8 cellular contexts compared by ENCODE assay signal in the genomic region with DNA sequence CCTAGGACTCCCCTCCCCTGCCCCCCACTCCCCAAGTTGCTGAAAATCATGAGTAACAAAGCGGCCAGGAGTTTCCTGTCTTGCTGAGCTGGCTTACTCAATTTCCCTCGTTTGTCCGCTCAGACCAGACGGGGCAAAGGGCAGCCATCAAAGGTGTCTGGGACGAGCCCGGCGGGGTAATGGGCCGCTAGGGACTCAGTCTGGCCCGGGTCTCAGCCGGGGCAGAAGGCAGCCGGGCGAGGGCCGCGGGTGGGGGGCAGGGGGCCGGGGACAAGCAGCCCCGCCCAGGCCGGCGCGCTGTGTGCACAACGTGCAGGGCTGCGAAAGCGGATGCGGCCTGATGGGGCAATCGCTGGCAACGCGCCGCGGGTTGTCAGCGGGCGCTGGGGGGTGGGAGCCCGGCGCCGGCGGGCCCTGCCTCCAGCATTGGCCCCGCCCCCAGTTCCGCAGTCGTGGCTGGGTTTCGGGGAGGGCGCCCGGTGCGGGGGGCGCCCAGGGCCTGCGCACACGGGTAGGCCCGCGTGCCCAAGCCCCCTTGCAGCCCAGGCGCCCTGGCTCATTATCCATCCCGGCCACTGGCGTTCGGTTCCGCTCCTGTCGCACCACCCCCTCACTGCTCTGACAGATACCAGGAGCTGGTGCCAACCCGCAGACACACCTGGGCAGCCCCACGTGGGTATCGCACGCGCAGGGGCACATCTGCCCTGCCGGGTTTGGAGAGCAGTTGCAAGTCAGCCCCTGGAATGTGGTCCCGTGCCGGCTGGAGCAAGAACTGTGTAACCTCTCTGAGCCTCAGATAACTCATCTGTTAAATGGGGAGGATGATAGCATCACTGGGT. TPM values are rescaled to one million over a fixed set of nuclear protein-coding genes. Genes with fewer than 3 reads are reported as not detected.
DNase-seq lines count a peak whose midpoint lies in the region; ATAC-seq and TF ChIP-seq lines count a peak whose summit lies in the region.

No MANE protein-coding gene starts in this region.

- CTCF ChIA-PET in A673 (lab: Charles Lee), result interaction anchor here (0.6 to 1.0 kb wide), 3 partner anchors 16 to 889 kb away, joined by 11 to 23 read pairs (median 14); no protein-coding TSS in a partner anchor

- DNase-seq in A673 (ENCODE audit: low spot score) (peak; percentile 93), NCI-H2227 (lab: John Stamatoyannopoulos, UW; ENCODE audit: unreplicated experiment) (peak; percentile 75), right lobe of liver (peak; percentile 97 to 98 (median 97))
- DNase-seq in activated CD4-positive, alpha-beta T cell treated with anti-CD3 and anti-CD28 coated beads, Interleukin-2, amount 10 ng/mL, durations not matched to agents 24 days and 14 days, result peak; percentile 96
- peak; percentile 86 to 88 for DNase-seq in stimulated activated CD4-positive, alpha-beta T cell treated with anti-CD3 and anti-CD28 coated beads, Interleukin-4, amount 100 ng/mL, for 4 hours

- no peak for TF ChIP-seq CTCF in A673 (conservative IDR thresholded peaks at IDR 0.05; ENCODE audit: low read depth, low read length)
- no peak for TF ChIP-seq CTCF in right lobe of liver (IDR thresholded peaks at IDR 0.05)

- no peaks in the 10 kb centered on the region for H3K27me3 Mint-ChIP-seq in activated CD4-positive, alpha-beta T cell treated with anti-CD3 and anti-CD28 coated beads, Interleukin-2, amount 10 ng/mL, durations not matched to agents 24 days and 14 days
- peaks cover 10% of the 10 kb centered on the region for H3K27me3 Mint-ChIP-seq in dendritic cell treated with granulocyte-macrophage colony-stimulating factor and Interleukin-4, amounts not matched to agents 40 ng/mL and 50 ng/mL, for 4 days

- H3K27me3 ChIP-seq in A673 (replicated peaks; ENCODE audit: insufficient read depth, low read depth, low read length, poor library complexity) (no peaks in the 10 kb centered on the region), right lobe of liver (no peaks in the 10 kb centered on the region)

- ATAC-seq in HG03039 (IDR thresholded peaks at IDR 0.05; ENCODE audit: unreplicated experiment), result peak; percentile 50
- peak; percentile 53 to 81 (median 78) for ATAC-seq in right lobe of liver

- peak overlapping the region; percentile 99 for H3K27ac Mint-ChIP-seq in activated CD4-positive, alpha-beta T cell treated with anti-CD3 and anti-CD28 coated beads, Interleukin-2, amount 10 ng/mL, durations not matched to agents 24 days and 14 days
- peak overlapping the region; percentile 80 for H3K27ac Mint-ChIP-seq in dendritic cell treated with granulocyte-macrophage colony-stimulating factor and Interleukin-4, amounts not matched to agents 40 ng/mL and 50 ng/mL, for 4 days

- BruUV-seq in A673 (replicated peaks; lab: Mats Ljungman, UMichigan), result TSS peak; percentile 71

- no peaks in the 10 kb centered on the region for H3K36me3 ChIP-seq in A673 (ENCODE audit: insufficient read depth, low read length, poor library complexity, severe bottlenecking)
- H3K36me3 ChIP-seq in right lobe of liver, result no peaks in the 10 kb centered on the region

- intact Hi-C loops in A673 (cut with micrococcal nuclease; ENCODE audit: unreplicated experiment), result loop anchor here (5.0 to 10.0 kb wide), 2 partner anchors 47 to 95 kb away; a partner anchor contains a TSS
- intact Hi-C loops in activated CD4-positive, alpha-beta T cell treated with anti-CD3 and anti-CD28 coated beads, Interleukin-2, amount 10 ng/mL, durations not matched to agents 24 days and 14 days (cut with micrococcal nuclease), result loop anchor here (1.0 to 5.0 kb wide), 7 partner anchors 12 to 102 kb away; a partner anchor contains a TSS
- intact Hi-C loops in dendritic cell treated with granulocyte-macrophage colony-stimulating factor and Interleukin-4, amounts not matched to agents 40 ng/mL and 50 ng/mL, for 4 days (cut with micrococcal nuclease), result loop anchor here (1.0 kb wide), 1 partner anchor 9 kb away; no protein-coding TSS in a partner anchor
- intact Hi-C loops in right lobe of liver (cut with DNase I), result loop anchor here (5.0 to 10.0 kb wide), 2 partner anchors 47 to 95 kb away; a partner anchor contains a TSS

- peak overlapping the region; percentile 45 for H3K4me3 ChIP-seq in A673 (ENCODE audit: low read depth, low read length, poor library complexity, severe bottlenecking)
- peak overlapping the region; percentile 36 to 54 (median 53) for H3K4me3 ChIP-seq in right lobe of liver

- peak; percentile 56 for TF ChIP-seq POLR2A in GM18526 (IDR thresholded peaks at IDR 0.05; ENCODE audit: extremely low read depth, insufficient read length)
- peak; percentile 80 for TF ChIP-seq POLR2A in right lobe of liver (IDR thresholded peaks at IDR 0.05)

- H3K9me3 ChIP-seq in A673 (ENCODE audit: low read depth, low read length, poor library complexity, severe bottlenecking) (no peaks in the 10 kb centered on the region), right lobe of liver (no peaks in the 10 kb centered on the region)

- H3K4me3 Mint-ChIP-seq in activated CD4-positive, alpha-beta T cell treated with anti-CD3 and anti-CD28 coated beads, Interleukin-2, amount 10 ng/mL, durations not matched to agents 24 days and 14 days, result peak overlapping the region; percentile 85
- H3K4me3 Mint-ChIP-seq in dendritic cell treated with granulocyte-macrophage colony-stimulating factor and Interleukin-4, amounts not matched to agents 40 ng/mL and 50 ng/mL, for 4 days, result peak overlapping the region; percentile 65

- H3K9me3 Mint-ChIP-seq in activated CD4-positive, alpha-beta T cell treated with anti-CD3 and anti-CD28 coated beads, Interleukin-2, amount 10 ng/mL, durations not matched to agents 24 days and 14 days, result no peaks in the 10 kb centered on the region
- no peaks in the 10 kb centered on the region for H3K9me3 Mint-ChIP-seq in dendritic cell treated with granulocyte-macrophage colony-stimulating factor and Interleukin-4, amounts not matched to agents 40 ng/mL and 50 ng/mL, for 4 days

- peaks cover 46% of the 10 kb centered on the region for H3K4me1 ChIP-seq in A673 (ENCODE audit: insufficient read depth, low read length, poor library complexity, severe bottlenecking)
- peaks cover 0 to 58% (median 33%) of the 10 kb centered on the region in 4 donors for H3K4me1 ChIP-seq in right lobe of liver

- no peaks in the 10 kb centered on the region for H3K36me3 Mint-ChIP-seq in activated CD4-positive, alpha-beta T cell treated with anti-CD3 and anti-CD28 coated beads, Interleukin-2, amount 10 ng/mL, durations not matched to agents 24 days and 14 days (ENCODE audit: low read depth)
- no peaks in the 10 kb centered on the region for H3K36me3 Mint-ChIP-seq in dendritic cell treated with granulocyte-macrophage colony-stimulating factor and Interleukin-4, amounts not matched to agents 40 ng/mL and 50 ng/mL, for 4 days (ENCODE audit: low read depth)

- WGBS in right lobe of liver (ENCODE audit: insufficient coverage, low coverage, low lambda C conversion rate, missing lambda C conversion rate), result 0% methylated on average over 2 of the region's 60 CpGs

- H3K27ac ChIP-seq in A673 (ENCODE audit: low read depth, low read length, poor library complexity, severe bottlenecking) (peak overlapping the region; percentile 96), right lobe of liver (peak overlapping the region; percentile 88 to 97 (median 95))

- POLR2A ChIA-PET in A673 (lab: Charles Lee; ENCODE audit: low non-redundant PET), result interaction anchor here (0.6 to 0.7 kb wide), 3 partner anchors 14 to 195 kb away, joined by 3 to 11 read pairs (median 7); no protein-coding TSS in a partner anchor

- peaks cover 61% of the 10 kb centered on the region for H3K4me1 Mint-ChIP-seq in activated CD4-positive, alpha-beta T cell treated with anti-CD3 and anti-CD28 coated beads, Interleukin-2, amount 10 ng/mL, durations not matched to agents 24 days and 14 days
- H3K4me1 Mint-ChIP-seq in dendritic cell treated with granulocyte-macrophage colony-stimulating factor and Interleukin-4, amounts not matched to agents 40 ng/mL and 50 ng/mL, for 4 days (ENCODE audit: low read depth), result peaks cover 89% of the 10 kb centered on the region

RNA-seq across cellular contexts. Expression of a gene that starts 35.1 kb away (rescaled TPM):
- 29.5 and 31.2 TPM in 2 replicates for total RNA-seq in A673 (2021)
- total RNA-seq in activated CD4-positive, alpha-beta T cell treated with anti-CD3 and anti-CD28 coated beads, Interleukin-2, amount 10 ng/mL, durations not matched to agents 24 days and 14 days, result 32.5 and 35.1 TPM in 2 replicates
- 10 to 100 TPM; 16.6 to 22.1 (median 19.2) TPM for total RNA-seq in right lobe of liver

RNA-seq across cellular contexts. Expression of a gene that starts 45.9 kb away (rescaled TPM):
- total RNA-seq in A673 (2021) (20.7 and 39.6 TPM in 2 replicates), right lobe of liver (100 to 1,000 TPM in 4 of 6 experiments, 10 to 100 TPM in 2; 51.7 to 180 (median 143) TPM)
- total RNA-seq in activated CD4-positive, alpha-beta T cell treated with anti-CD3 and anti-CD28 coated beads, Interleukin-2, amount 10 ng/mL, durations not matched to agents 24 days and 14 days, result 260 and 271 TPM in 2 replicates

Comparison
In these comparisons a context has a peak if more than half of its experiments do, and no peak if none do; other contexts are left out.
1. Peak in every context shown above with its lines: DNase-seq, ATAC-seq, H3K4me3 ChIP-seq and H3K27ac ChIP-seq.